ENCODE assay signal across 12 cellular contexts in genomic region chr13:113083402-113084061, GRCh38. TPM values are rescaled to one million over a fixed set of nuclear protein-coding genes. Genes with fewer than 3 reads are reported as not detected.
A peak's percentile ranks its signal among the peaks of the same experiment; 100 is the strongest.
DNase-seq lines count a peak whose midpoint lies in the region; ATAC-seq and TF ChIP-seq lines count a peak whose summit lies in the region.
"Had no signal": no experiment of that assay in that cellular context is flagged by ENCODE, and none has a peak within 500 bp of the region (broad histone marks: within the 10 kb centered on the region; RNA-seq: fewer than 3 reads in every experiment).

No MANE protein-coding gene starts in this region.

- no peak for TF ChIP-seq POLR2A in gastroesophageal sphincter (IDR thresholded peaks at IDR 0.05)
- TF ChIP-seq POLR2A in sigmoid colon (IDR thresholded peaks at IDR 0.05) = no peak

- no peak overlapping the region for H3K4me3 Mint-ChIP-seq in activated CD8-positive, alpha-beta T cell treated with anti-CD3 and anti-CD28 coated beads, Interleukin-2, amount 10 ng/mL, durations not matched to agents 7 days and 5 days
- H3K4me3 Mint-ChIP-seq: stimulated activated memory B cell treated with anti-CD40 and anti-IgM and Interleukin-4, amounts not matched to agents 10 μg/mL and 1 μg/mL and 100 μg/mL, for 72 hours; T-cell had no signal

- peak overlapping the region; percentile 25; the same call in 1 of the 2 replicates for H3K4me2 ChIP-seq in PC-3 (ENCODE audit: low read length)

- POLR2A ChIA-PET in PC-3 (lab: Charles Lee; ENCODE audit: unreplicated experiment) = no interaction called here
- POLR2A ChIA-PET in activated CD8-positive, alpha-beta T cell treated with anti-CD3 and anti-CD28 coated beads, Interleukin-2, amount 10 ng/mL, durations not matched to agents 7 days and 5 days (lab: Charles Lee) = no interaction called here

- H3F3A ChIP-seq in PC-3 (ENCODE audit: low read length, unreplicated experiment) = no peaks in the 10 kb centered on the region

- DNase-seq in HT1080 (ENCODE audit: low read depth) (peak; percentile 38), PC-3 (peak; percentile 52), psoas muscle (peak; percentile 65 to 82), sigmoid colon (no peak), SKM-1 treated with dmso at 0.1 percent for 144 hours (lab: John Stamatoyannopoulos, UW; ENCODE audit: unreplicated experiment) (no peak)
- no peak for DNase-seq in activated CD8-positive, alpha-beta T cell treated with anti-CD3 and anti-CD28 coated beads, Interleukin-2, amount 10 ng/mL, durations not matched to agents 7 days and 5 days
- DNase-seq: T-cell had no signal

- no peak overlapping the region for H3K27ac ChIP-seq in PC-3 (ENCODE audit: low read length)
- no peak overlapping the region for H3K27ac ChIP-seq in gastroesophageal sphincter
- H3K27ac ChIP-seq in psoas muscle = no peak overlapping the region
- no peak overlapping the region for H3K27ac ChIP-seq in sigmoid colon

- no peak for TF ChIP-seq EP300 in gastroesophageal sphincter (IDR thresholded peaks at IDR 0.05)
- no peak for TF ChIP-seq EP300 in sigmoid colon (IDR thresholded peaks at IDR 0.05)

- H3K79me2 ChIP-seq in PC-3 (ENCODE audit: low read length) = no peaks in the 10 kb centered on the region

- H3K4me1 ChIP-seq in PC-3 (ENCODE audit: insufficient read depth, low read length) = peaks cover 4% of the 10 kb centered on the region; the same call in 1 of the 2 replicates
- peaks cover 0 to 4% (median 0%) of the 10 kb centered on the region in 3 donors for H3K4me1 ChIP-seq in gastroesophageal sphincter
- no peaks in the 10 kb centered on the region for H3K4me1 ChIP-seq in psoas muscle
- no peaks in the 10 kb centered on the region for H3K4me1 ChIP-seq in sigmoid colon

- H3K36me3 Mint-ChIP-seq in activated CD8-positive, alpha-beta T cell treated with anti-CD3 and anti-CD28 coated beads, Interleukin-2, amount 10 ng/mL, durations not matched to agents 7 days and 5 days (ENCODE audit: low read depth) = no peaks in the 10 kb centered on the region
- H3K36me3 Mint-ChIP-seq: stimulated activated memory B cell treated with anti-CD40 and anti-IgM and Interleukin-4, amounts not matched to agents 10 μg/mL and 1 μg/mL and 100 μg/mL, for 72 hours had no signal

- no peaks in the 10 kb centered on the region for H3K27me3 ChIP-seq in PC-3 (ENCODE audit: low read length)
- H3K27me3 ChIP-seq in gastroesophageal sphincter = peaks cover 33% of the 10 kb centered on the region
- peaks cover 0 to 18% (median 4%) of the 10 kb centered on the region in 3 donors for H3K27me3 ChIP-seq in psoas muscle (ENCODE audit: insufficient read depth in 3 of 3, low read length in 2 of 3)
- H3K27me3 ChIP-seq in sigmoid colon = peaks cover 0 to 10% (median 0%) of the 10 kb centered on the region in 3 donors

- intact Hi-C loops in PC-3 (cut with micrococcal nuclease) = no loop called here
- intact Hi-C loops in psoas muscle (cut with DNase I) = loop anchor here in 1 of 2 donors (5.0 kb wide), 1 partner anchor 51 kb away; no protein-coding TSS in a partner anchor
- intact Hi-C loops in sigmoid colon (cut with DNase I) = no loop called here

- no peak overlapping the region; the same call in 1 of the 2 replicates for H2AFZ ChIP-seq in PC-3 (ENCODE audit: low read length)

- H3K4me1 Mint-ChIP-seq in activated CD8-positive, alpha-beta T cell treated with anti-CD3 and anti-CD28 coated beads, Interleukin-2, amount 10 ng/mL, durations not matched to agents 7 days and 5 days (ENCODE audit: low read depth) = no peaks in the 10 kb centered on the region
- H3K4me1 Mint-ChIP-seq: stimulated activated memory B cell treated with anti-CD40 and anti-IgM and Interleukin-4, amounts not matched to agents 10 μg/mL and 1 μg/mL and 100 μg/mL, for 72 hours; T-cell had no signal

- no peak overlapping the region for H3K9ac ChIP-seq in PC-3 (ENCODE audit: low read length)

- no peaks in the 10 kb centered on the region for H3K9me3 Mint-ChIP-seq in activated CD8-positive, alpha-beta T cell treated with anti-CD3 and anti-CD28 coated beads, Interleukin-2, amount 10 ng/mL, durations not matched to agents 7 days and 5 days (ENCODE audit: insufficient read depth)
- H3K9me3 Mint-ChIP-seq: T-cell had no signal

- no peak overlapping the region for H3K4me3 ChIP-seq in PC-3 (ENCODE audit: low read length)
- H3K4me3 ChIP-seq in gastroesophageal sphincter = no peak overlapping the region
- H3K4me3 ChIP-seq in psoas muscle = no peak overlapping the region
- H3K4me3 ChIP-seq in sigmoid colon = no peak overlapping the region
- H3K4me3 ChIP-seq: skin epidermis had no signal

- ATAC-seq in PC-3 (peak; percentile 77; the same call in 1 of the 2 replicates), gastroesophageal sphincter (peak; percentile 56), psoas muscle (peak; percentile 78 to 94 (median 90)), GM18502 (IDR thresholded peaks at IDR 0.05; ENCODE audit: poor library complexity, unreplicated experiment) (no peak)
- ATAC-seq in activated CD8-positive, alpha-beta T cell treated with anti-CD3 and anti-CD28 coated beads, Interleukin-2, amount 10 ng/mL, durations not matched to agents 7 days and 5 days = no peak
- ATAC-seq: stimulated activated memory B cell treated with anti-CD40 and anti-IgM and Interleukin-4, amounts not matched to agents 10 μg/mL and 1 μg/mL and 100 μg/mL, for 72 hours; T-cell had no signal

- WGBS in gastroesophageal sphincter (ENCODE audit: low coverage in 1 of 2), 2 donors = 19 to 46% methylated on average over 3 to 5 of the region's 18 CpGs
- WGBS in psoas muscle, 3 donors = 24 to 35% (median 27%) methylated on average over 18 of the region's 18 CpGs
- 42 to 78% methylated on average over 18 of the region's 18 CpGs for WGBS in sigmoid colon, 2 donors

- no peaks in the 10 kb centered on the region for H4K20me1 ChIP-seq in PC-3 (ENCODE audit: low read length)

- no peaks in the 10 kb centered on the region for H3K9me2 ChIP-seq in PC-3 (replicated peaks; ENCODE audit: low read length)

- H3K36me3 ChIP-seq in PC-3 (ENCODE audit: low read depth, low read length) = no peaks in the 10 kb centered on the region
- H3K36me3 ChIP-seq in gastroesophageal sphincter = peaks cover 0 to 29% of the 10 kb centered on the region in 2 donors
- H3K36me3 ChIP-seq in psoas muscle (ENCODE audit: insufficient read depth in 1 of 2, low read depth in 1 of 2) = peaks cover 0 to 5% of the 10 kb centered on the region in 2 donors
- no peaks in the 10 kb centered on the region for H3K36me3 ChIP-seq in sigmoid colon

- TF ChIP-seq CTCF in PC-3 (conservative IDR thresholded peaks at IDR 0.05; ENCODE audit: low read depth, low read length) = no peak
- TF ChIP-seq CTCF in gastroesophageal sphincter (IDR thresholded peaks at IDR 0.05) = no peak
- no peak for TF ChIP-seq CTCF in psoas muscle (IDR thresholded peaks at IDR 0.05)
- TF ChIP-seq CTCF in sigmoid colon (IDR thresholded peaks at IDR 0.05) = no peak

- no peak overlapping the region for H3K27ac Mint-ChIP-seq in activated CD8-positive, alpha-beta T cell treated with anti-CD3 and anti-CD28 coated beads, Interleukin-2, amount 10 ng/mL, durations not matched to agents 7 days and 5 days
- H3K27ac Mint-ChIP-seq: stimulated activated memory B cell treated with anti-CD40 and anti-IgM and Interleukin-4, amounts not matched to agents 10 μg/mL and 1 μg/mL and 100 μg/mL, for 72 hours; T-cell had no signal

- no peaks in the 10 kb centered on the region for H3K27me3 Mint-ChIP-seq in activated CD8-positive, alpha-beta T cell treated with anti-CD3 and anti-CD28 coated beads, Interleukin-2, amount 10 ng/mL, durations not matched to agents 7 days and 5 days (ENCODE audit: low read depth)
- H3K27me3 Mint-ChIP-seq: stimulated activated memory B cell treated with anti-CD40 and anti-IgM and Interleukin-4, amounts not matched to agents 10 μg/mL and 1 μg/mL and 100 μg/mL, for 72 hours; T-cell had no signal

- H3K9me3 ChIP-seq in PC-3 (ENCODE audit: low read length) = no peaks in the 10 kb centered on the region
- H3K9me3 ChIP-seq in gastroesophageal sphincter = no peaks in the 10 kb centered on the region
- H3K9me3 ChIP-seq in psoas muscle = no peaks in the 10 kb centered on the region
- H3K9me3 ChIP-seq in sigmoid colon = no peaks in the 10 kb centered on the region

- BruUV-seq in PC-3 (replicated peaks; lab: Mats Ljungman, UMichigan) = no TSS peak

- CTCF ChIA-PET in PC-3 (lab: Charles Lee) = no interaction called here
- CTCF ChIA-PET in activated CD8-positive, alpha-beta T cell treated with anti-CD3 and anti-CD28 coated beads, Interleukin-2, amount 10 ng/mL, durations not matched to agents 7 days and 5 days (lab: Charles Lee) = no interaction called here

RNA-seq across cellular contexts. Expression of gene F7, which starts 22.1 kb away (rescaled TPM):
- 0.10 TPM in 1 of 2 replicates, not detected in the other for total RNA-seq in HT1080 (2014; rRNA removed; shearing (Covaris generic))
- not detected in 2 replicates for polyA plus RNA-seq in HT1080 (2015; cell fraction: cytosol; rRNA removed)
- polyA plus RNA-seq in HT1080 (2015; cell fraction: nucleus; rRNA removed) = not detected in 2 replicates
- total RNA-seq in PC-3 (2014; rRNA removed) = not detected in 2 replicates
- under 1 TPM in 2 of 4 donors, not detected in 2; 0.12 to 0.54 TPM for total RNA-seq in gastroesophageal sphincter
- under 1 TPM in 2 of 4 donors, not detected in 2; 0.10 to 0.20 TPM for total RNA-seq in psoas muscle
- polyA plus RNA-seq in psoas muscle = under 1 TPM in 1 of 3 donors, not detected in 2; 0.08 TPM
- total RNA-seq in sigmoid colon = not detected
- polyA plus RNA-seq in sigmoid colon = under 1 TPM in 1 of 3 donors, not detected in 2; 0.36 TPM
- not detected for total RNA-seq in activated CD8-positive, alpha-beta T cell treated with anti-CD3 and anti-CD28 coated beads, Interleukin-2, amount 10 ng/mL, durations not matched to agents 7 days and 5 days
- polyA plus RNA-seq: keratinocyte had no signal

RNA-seq across cellular contexts. Expression of gene F10, which starts 39.1 kb away (rescaled TPM):
- total RNA-seq in HT1080 (2014; rRNA removed; shearing (Covaris generic)) = not detected in 2 replicates
- polyA plus RNA-seq in HT1080 (2015; cell fraction: cytosol; rRNA removed) = not detected in 2 replicates
- polyA plus RNA-seq in HT1080 (2015; cell fraction: nucleus; rRNA removed) = not detected in 2 replicates
- total RNA-seq in PC-3 (2014; rRNA removed) (not detected in 2 replicates), gastroesophageal sphincter (10 to 100 TPM in 2 of 4 donors, 1 to 10 TPM in 2; 6.9 to 51.7 (median 12.0) TPM), psoas muscle (1 to 10 TPM in 3 of 4 donors, under 1 TPM in 1; 0.63 to 4.9 (median 1.2) TPM), sigmoid colon (1 to 10 TPM; 3.8 to 10.0 (median 6.8) TPM)
- polyA plus RNA-seq in psoas muscle (1 to 10 TPM; 1.5 to 2.0 (median 1.6) TPM), sigmoid colon (1 to 10 TPM in 2 of 3 donors, not detected in 1; 2.4 to 3.0 TPM)
- not detected for total RNA-seq in activated CD8-positive, alpha-beta T cell treated with anti-CD3 and anti-CD28 coated beads, Interleukin-2, amount 10 ng/mL, durations not matched to agents 7 days and 5 days
- total RNA-seq: T-cell had no signal
- polyA plus RNA-seq: keratinocyte had no signal

Comparison
In these comparisons a context has a peak if more than half of its experiments do, and no peak if none do; other contexts are left out.
1. DNase-seq: peak in HT1080 (single experiment), PC-3 (single experiment) and psoas muscle (2 of 2); none in sigmoid colon (single experiment), SKM-1 treated with dmso at 0.1 percent for 144 hours (single experiment) and activated CD8-positive, alpha-beta T cell treated with anti-CD3 and anti-CD28 coated beads, Interleukin-2, amount 10 ng/mL, durations not matched to agents 7 days and 5 days (single experiment).
2. ATAC-seq: peak in PC-3 (single experiment), gastroesophageal sphincter (single experiment) and psoas muscle (4 of 4); none in GM18502 (single experiment) and activated CD8-positive, alpha-beta T cell treated with anti-CD3 and anti-CD28 coated beads, Interleukin-2, amount 10 ng/mL, durations not matched to agents 7 days and 5 days (single experiment).